8 cellular contexts compared by ENCODE assay signal in the genomic region with DNA sequence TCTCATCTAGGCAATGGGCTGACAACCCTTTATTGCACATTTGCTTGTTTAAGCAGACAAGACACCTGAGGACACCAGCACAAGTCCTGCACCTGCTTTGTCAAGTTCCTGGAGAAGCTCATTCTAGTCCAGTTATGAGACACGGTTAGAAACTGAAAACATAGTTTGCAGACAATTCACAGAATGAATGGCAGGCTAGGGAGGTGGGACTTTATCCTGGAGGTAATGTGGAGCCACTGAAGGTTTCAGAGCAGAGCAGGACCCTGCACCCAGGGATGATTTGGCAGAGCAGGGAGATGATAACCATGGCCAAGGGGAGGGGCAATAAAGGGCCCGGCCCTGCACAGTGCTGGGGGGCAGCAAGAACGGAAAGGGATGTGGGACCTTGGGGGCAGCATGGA. TPM values are rescaled to one million over a fixed set of nuclear protein-coding genes. Genes with fewer than 3 reads are reported as not detected.
A peak's percentile ranks its signal among the peaks of the same experiment; 100 is the strongest.
DNase-seq lines count a peak whose midpoint lies in the region; ATAC-seq and TF ChIP-seq lines count a peak whose summit lies in the region.
"Had no signal": no experiment of that assay in that cellular context is flagged by ENCODE, and none has a peak within 500 bp of the region (broad histone marks: within the 10 kb centered on the region; RNA-seq: fewer than 3 reads in every experiment).

No MANE protein-coding gene starts in this region.

- no peak for TF ChIP-seq CTCF in omental fat pad (IDR thresholded peaks at IDR 0.05)

- DNase-seq in DMS53 (lab: John Stamatoyannopoulos, UW) (no peak), NCI-H510A treated with DMSO at 0.1 percent for 48 hours (lab: John Stamatoyannopoulos, UW) (no peak), omental fat pad (ENCODE audit: low spot score) (no peak)
- DNase-seq: occipital lobe had no signal

- peaks cover 6% of the 10 kb centered on the region for H3K36me3 ChIP-seq in rectal smooth muscle tissue (ENCODE audit: control insufficient read depth, insufficient read depth, low read length)

- H3K27me3 ChIP-seq in rectal smooth muscle tissue (ENCODE audit: control insufficient read depth, insufficient read depth, low read length) = no peaks in the 10 kb centered on the region

- no peak overlapping the region for H3K4me3 ChIP-seq in rectal smooth muscle tissue (ENCODE audit: low read length)

- H3K27ac ChIP-seq in rectal smooth muscle tissue (ENCODE audit: low read depth, low read length) = peak overlapping the region; percentile 42

- no peak overlapping the region for H3K9ac ChIP-seq in rectal smooth muscle tissue (ENCODE audit: low read length)

- peaks cover 8% of the 10 kb centered on the region for H3K4me1 ChIP-seq in rectal smooth muscle tissue (ENCODE audit: control insufficient read depth, insufficient read depth, low read length)

- peak; percentile 42 for ATAC-seq in GM18909 (IDR thresholded peaks at IDR 0.05; ENCODE audit: poor library complexity, unreplicated experiment)
- ATAC-seq in GM21786 (IDR thresholded peaks at IDR 0.05; ENCODE audit: unreplicated experiment) = peak; percentile 34
- peak; percentile 29 for ATAC-seq in HG03571 (IDR thresholded peaks at IDR 0.05; ENCODE audit: unreplicated experiment)
- no peak for ATAC-seq in omental fat pad (ENCODE audit: low FRiP score)

RNA-seq across cellular contexts. Expression of a gene that starts 50.7 kb away (rescaled TPM):
- total RNA-seq in omental fat pad = 10 to 100 TPM; 34.5 to 59.1 (median 52.0) TPM
